In the genomic region with DNA sequence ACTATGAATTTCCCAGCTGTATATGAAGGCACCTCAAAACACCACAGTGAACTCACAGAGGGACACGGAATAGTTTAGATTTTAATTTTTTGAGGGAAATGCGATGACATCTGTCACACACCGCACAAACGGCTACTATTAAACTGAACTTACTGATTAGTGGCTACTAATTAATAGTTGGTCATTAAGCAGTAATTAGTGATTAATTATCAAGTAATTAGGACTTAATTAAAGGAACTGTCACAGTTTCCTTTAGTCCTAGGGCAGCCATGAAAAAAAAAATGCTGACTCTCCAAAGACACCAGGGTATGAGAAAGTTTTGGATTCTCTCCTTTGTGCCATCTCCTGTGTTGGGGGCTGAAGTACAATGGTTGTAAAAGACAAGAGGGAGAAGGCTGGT, we compare ENCODE assay signal across 21 cellular contexts. TPM values are rescaled to one million over a fixed set of nuclear protein-coding genes. Genes with fewer than 3 reads are reported as not detected.
DNase-seq lines count a peak whose midpoint lies in the region; ATAC-seq, FAIRE-seq and TF ChIP-seq lines count a peak whose summit lies in the region.
"Had no signal": no experiment of that assay in that cellular context is flagged by ENCODE, and none has a peak within 500 bp of the region (broad histone marks: within the 10 kb centered on the region; RNA-seq: fewer than 3 reads in every experiment).

No MANE protein-coding gene starts in this region.

- no peak for FAIRE-seq in HTR-8/SVneo (lab: Jason Lieb, UNC)
- FAIRE-seq: bronchial epithelial cell, endothelial cell of umbilical vein had no signal

- H3K4me3 Mint-ChIP-seq in activated CD8-positive, alpha-beta T cell treated with anti-CD3 and anti-CD28 coated beads, Interleukin-2, amount 10 ng/mL, durations not matched to agents 7 days and 5 days: peak overlapping the region; percentile 95
- H3K4me3 Mint-ChIP-seq in activated CD8-positive, alpha-beta T cell treated with anti-CD3 and anti-CD28 coated beads for 36 hours: no peak overlapping the region
- peak overlapping the region; percentile 59 for H3K4me3 Mint-ChIP-seq in CD4-positive, alpha-beta T cell
- no peak overlapping the region for H3K4me3 Mint-ChIP-seq in activated B cell treated with CpG ODN at 0.5 μM for 24 hours
- peak overlapping the region; percentile 19 for H3K4me3 Mint-ChIP-seq in memory B cell
- no peak overlapping the region for H3K4me3 Mint-ChIP-seq in progenitor cell of endocrine pancreas (ENCODE audit: low read depth)
- H3K4me3 Mint-ChIP-seq: H9 had no signal

- H3K4me1 Mint-ChIP-seq in activated CD8-positive, alpha-beta T cell treated with anti-CD3 and anti-CD28 coated beads, Interleukin-2, amount 10 ng/mL, durations not matched to agents 7 days and 5 days (ENCODE audit: low read depth): peaks cover 58% of the 10 kb centered on the region
- peaks cover 40% of the 10 kb centered on the region for H3K4me1 Mint-ChIP-seq in activated CD8-positive, alpha-beta T cell treated with anti-CD3 and anti-CD28 coated beads for 36 hours (ENCODE audit: low read depth)
- peaks cover 74% of the 10 kb centered on the region for H3K4me1 Mint-ChIP-seq in CD4-positive, alpha-beta T cell (ENCODE audit: low read depth)
- peaks cover 75% of the 10 kb centered on the region for H3K4me1 Mint-ChIP-seq in activated B cell treated with CpG ODN at 0.5 μM for 24 hours
- H3K4me1 Mint-ChIP-seq in memory B cell: peaks cover 48% of the 10 kb centered on the region
- peaks cover 3% of the 10 kb centered on the region for H3K4me1 Mint-ChIP-seq in progenitor cell of endocrine pancreas (ENCODE audit: low read depth)

- peaks cover 79% of the 10 kb centered on the region for H3K36me3 Mint-ChIP-seq in activated CD8-positive, alpha-beta T cell treated with anti-CD3 and anti-CD28 coated beads, Interleukin-2, amount 10 ng/mL, durations not matched to agents 7 days and 5 days (ENCODE audit: low read depth)
- H3K36me3 Mint-ChIP-seq in activated CD8-positive, alpha-beta T cell treated with anti-CD3 and anti-CD28 coated beads for 36 hours (ENCODE audit: low read depth): peaks cover 23% of the 10 kb centered on the region
- H3K36me3 Mint-ChIP-seq in CD4-positive, alpha-beta T cell (ENCODE audit: low read depth): peaks cover 60% of the 10 kb centered on the region
- H3K36me3 Mint-ChIP-seq in activated B cell treated with CpG ODN at 0.5 μM for 24 hours (ENCODE audit: low read depth) (peaks cover 56% of the 10 kb centered on the region), memory B cell (peaks cover 36% of the 10 kb centered on the region), progenitor cell of endocrine pancreas (ENCODE audit: insufficient read depth) (peaks cover 3% of the 10 kb centered on the region)

- ATAC-seq in activated CD8-positive, alpha-beta T cell treated with anti-CD3 and anti-CD28 coated beads, Interleukin-2, amount 10 ng/mL, durations not matched to agents 7 days and 5 days: no peak
- no peak for ATAC-seq in activated CD8-positive, alpha-beta T cell treated with anti-CD3 and anti-CD28 coated beads for 36 hours
- ATAC-seq in CD4-positive, alpha-beta T cell (ENCODE audit: poor library complexity): no peak
- ATAC-seq in activated B cell treated with CpG ODN at 0.5 μM for 24 hours (ENCODE audit: low read depth) (no peak), memory B cell (ENCODE audit: low read depth) (no peak), GM21529 (IDR thresholded peaks at IDR 0.05; ENCODE audit: unreplicated experiment) (no peak)

- CTCF ChIA-PET in activated CD8-positive, alpha-beta T cell treated with anti-CD3 and anti-CD28 coated beads, Interleukin-2, amount 10 ng/mL, durations not matched to agents 7 days and 5 days (lab: Charles Lee): interaction anchor here (1.9 kb wide), 1 partner anchor 9 kb away, joined by 10 read pairs; no protein-coding TSS in a partner anchor
- CTCF ChIA-PET in activated CD8-positive, alpha-beta T cell treated with anti-CD3 and anti-CD28 coated beads for 36 hours (lab: Charles Lee): interaction anchor here (1.5 to 4.5 kb wide), 2 partner anchors 10 to 83 kb away, joined by 3 to 20 read pairs; no protein-coding TSS in a partner anchor
- CTCF ChIA-PET in CD4-positive, alpha-beta T cell (lab: Charles Lee): interaction anchor here (1.3 kb wide), 1 partner anchor 9 kb away, joined by 3 read pairs; no protein-coding TSS in a partner anchor
- CTCF ChIA-PET in activated B cell treated with CpG ODN at 0.5 μM for 24 hours (lab: Charles Lee): interaction anchor here (0.6 kb wide), 1 partner anchor 404 kb away, joined by 3 read pairs; no protein-coding TSS in a partner anchor

- intact Hi-C loops in activated CD8-positive, alpha-beta T cell treated with anti-CD3 and anti-CD28 coated beads for 36 hours (cut with micrococcal nuclease): no loop called here
- intact Hi-C loops in CD4-positive, alpha-beta T cell (cut with DNase I, micrococcal nuclease): loop anchor here in 1 of 2 experiments (5.0 kb wide), 1 partner anchor 73 kb away; no protein-coding TSS in a partner anchor
- intact Hi-C loops in activated B cell treated with CpG ODN at 0.5 μM for 24 hours (cut with micrococcal nuclease): no loop called here

- no peak for TF ChIP-seq CTCF in activated CD8-positive, alpha-beta T cell treated with anti-CD3 and anti-CD28 coated beads for 36 hours (IDR thresholded peaks at IDR 0.05)
- no peak for TF ChIP-seq CTCF in CD4-positive, alpha-beta T cell (IDR thresholded peaks at IDR 0.05)
- TF ChIP-seq CTCF in activated B cell treated with CpG ODN at 0.5 μM for 24 hours (IDR thresholded peaks at IDR 0.05) (no peak), progenitor cell of endocrine pancreas (IDR thresholded peaks at IDR 0.05; ENCODE audit: unreplicated experiment) (no peak)

- peaks cover 25% of the 10 kb centered on the region for H3K9me3 Mint-ChIP-seq in activated CD8-positive, alpha-beta T cell treated with anti-CD3 and anti-CD28 coated beads, Interleukin-2, amount 10 ng/mL, durations not matched to agents 7 days and 5 days (ENCODE audit: insufficient read depth)
- peaks cover 11% of the 10 kb centered on the region for H3K9me3 Mint-ChIP-seq in activated CD8-positive, alpha-beta T cell treated with anti-CD3 and anti-CD28 coated beads for 36 hours
- peaks cover 7% of the 10 kb centered on the region for H3K9me3 Mint-ChIP-seq in CD4-positive, alpha-beta T cell
- H3K9me3 Mint-ChIP-seq in activated B cell treated with CpG ODN at 0.5 μM for 24 hours (peaks cover 11% of the 10 kb centered on the region), memory B cell (peaks cover 4% of the 10 kb centered on the region), progenitor cell of endocrine pancreas (ENCODE audit: low read depth) (peaks cover 18% of the 10 kb centered on the region)

- no peaks in the 10 kb centered on the region for H3K27me3 ChIP-seq in CD4-positive, alpha-beta T cell (ENCODE audit: control insufficient read depth, insufficient read depth, low read length)
- H3K27me3 ChIP-seq: SJSA1, upper lobe of left lung had no signal

- H3K9me3 ChIP-seq in CD4-positive, alpha-beta T cell (ENCODE audit: control insufficient read depth, low read length): peaks cover 8% of the 10 kb centered on the region
- H3K9me3 ChIP-seq: SJSA1 had no signal

- no peaks in the 10 kb centered on the region for H3K27me3 Mint-ChIP-seq in activated CD8-positive, alpha-beta T cell treated with anti-CD3 and anti-CD28 coated beads, Interleukin-2, amount 10 ng/mL, durations not matched to agents 7 days and 5 days (ENCODE audit: low read depth)
- no peaks in the 10 kb centered on the region for H3K27me3 Mint-ChIP-seq in activated CD8-positive, alpha-beta T cell treated with anti-CD3 and anti-CD28 coated beads for 36 hours
- H3K27me3 Mint-ChIP-seq in CD4-positive, alpha-beta T cell: no peaks in the 10 kb centered on the region
- no peaks in the 10 kb centered on the region for H3K27me3 Mint-ChIP-seq in activated B cell treated with CpG ODN at 0.5 μM for 24 hours
- H3K27me3 Mint-ChIP-seq in memory B cell: no peaks in the 10 kb centered on the region
- peaks cover 31% of the 10 kb centered on the region for H3K27me3 Mint-ChIP-seq in progenitor cell of endocrine pancreas

- POLR2A ChIA-PET in activated CD8-positive, alpha-beta T cell treated with anti-CD3 and anti-CD28 coated beads, Interleukin-2, amount 10 ng/mL, durations not matched to agents 7 days and 5 days (lab: Charles Lee): interaction anchor here (1.3 to 6.6 kb wide), 2 partner anchors 29 to 69 kb away, joined by 3 to 104 read pairs; partner anchors contain the start of genes OAS2 and OAS3
- POLR2A ChIA-PET in activated CD8-positive, alpha-beta T cell treated with anti-CD3 and anti-CD28 coated beads for 36 hours (lab: Charles Lee): interaction anchor here (1.5 to 3.8 kb wide), 2 partner anchors 69 to 78 kb away, joined by 3 to 28 read pairs; partner anchors contain the start of gene OAS2
- POLR2A ChIA-PET in CD4-positive, alpha-beta T cell (lab: Charles Lee): interaction anchor here (3.8 kb wide), 1 partner anchor 68 kb away, joined by 61 read pairs; the partner anchor contains the start of gene OAS2
- POLR2A ChIA-PET in activated B cell treated with CpG ODN at 0.5 μM for 24 hours (lab: Charles Lee): no interaction called here

- no peak overlapping the region for H3K27ac ChIP-seq in CD4-positive, alpha-beta T cell (ENCODE audit: low read depth, low read length)
- H3K27ac ChIP-seq: SJSA1, VCaP had no signal

- H3K27ac Mint-ChIP-seq in activated CD8-positive, alpha-beta T cell treated with anti-CD3 and anti-CD28 coated beads, Interleukin-2, amount 10 ng/mL, durations not matched to agents 7 days and 5 days: peak overlapping the region; percentile 95
- no peak overlapping the region for H3K27ac Mint-ChIP-seq in activated CD8-positive, alpha-beta T cell treated with anti-CD3 and anti-CD28 coated beads for 36 hours
- H3K27ac Mint-ChIP-seq in CD4-positive, alpha-beta T cell: peak overlapping the region; percentile 82
- H3K27ac Mint-ChIP-seq in activated B cell treated with CpG ODN at 0.5 μM for 24 hours (peak overlapping the region; percentile 92), memory B cell (peak overlapping the region; percentile 90), progenitor cell of endocrine pancreas (no peak overlapping the region)
- H3K27ac Mint-ChIP-seq: H9 had no signal

- DNase-seq in activated CD8-positive, alpha-beta T cell treated with anti-CD3 and anti-CD28 coated beads, Interleukin-2, amount 10 ng/mL, durations not matched to agents 7 days and 5 days: no peak
- DNase-seq in activated CD8-positive, alpha-beta T cell treated with anti-CD3 and anti-CD28 coated beads for 36 hours: no peak
- no peak for DNase-seq in CD4-positive, alpha-beta T cell
- DNase-seq in activated B cell treated with CpG ODN at 0.5 μM for 24 hours: no peak
- DNase-seq in memory B cell (ENCODE audit: low spot score in 2 of 2): no peak
- DNase-seq in HTR-8/SVneo (ENCODE audit: insufficient read length, low spot score): no peak
- DNase-seq in progenitor cell of endocrine pancreas (ENCODE audit: low spot score, unreplicated experiment): no peak
- DNase-seq: C1 segment of cervical spinal cord; H9; head of caudate nucleus; KBM-7; NCI-H1436 treated with DMSO at 0.1 percent for 48 hours; NCI-H510A treated with DMSO at 0.1 percent for 48 hours; stimulated activated CD4-positive, alpha-beta T cell treated with anti-CD3 and anti-CD28 coated beads, Interleukin-12 subunit alpha, Interleukin-12 subunit beta, amount 100 ng/mL, for 4 hours; upper lobe of left lung had no signal

RNA-seq across cellular contexts. Expression of gene OAS1, which starts 2.9 kb away (rescaled TPM):
- 100 to 1,000 TPM; 143 to 146 TPM for total RNA-seq in activated CD8-positive, alpha-beta T cell treated with anti-CD3 and anti-CD28 coated beads, Interleukin-2, amount 10 ng/mL, durations not matched to agents 7 days and 5 days
- total RNA-seq in activated CD8-positive, alpha-beta T cell treated with anti-CD3 and anti-CD28 coated beads for 36 hours: 10 to 100 TPM; 22.7 to 26.8 TPM
- 1 to 10 TPM; 2.6 to 3.4 TPM for total RNA-seq in CD4-positive, alpha-beta T cell
- 27.8 and 30.6 TPM in 2 replicates for total RNA-seq in activated B cell treated with CpG ODN at 0.5 μM for 24 hours
- 0.38 TPM in 1 of 2 replicates, not detected in the other for total RNA-seq in progenitor cell of endocrine pancreas
- total RNA-seq: G401, H9, SJSA1 had no signal

RNA-seq across cellular contexts. Expression of gene OAS3, which starts 28.6 kb away (rescaled TPM):
- total RNA-seq in activated CD8-positive, alpha-beta T cell treated with anti-CD3 and anti-CD28 coated beads, Interleukin-2, amount 10 ng/mL, durations not matched to agents 7 days and 5 days: 100 to 1,000 TPM; 199 to 202 TPM
- 10 to 100 TPM; 21.4 to 22.2 TPM for total RNA-seq in activated CD8-positive, alpha-beta T cell treated with anti-CD3 and anti-CD28 coated beads for 36 hours
- 10 to 100 TPM; 13.9 to 14.5 TPM for total RNA-seq in CD4-positive, alpha-beta T cell
- total RNA-seq in activated B cell treated with CpG ODN at 0.5 μM for 24 hours: 23.1 and 27.2 TPM in 2 replicates
- 1.00 and 1.1 TPM in 2 replicates for total RNA-seq in progenitor cell of endocrine pancreas

Comparison
In these comparisons a context has a peak if more than half of its experiments do, and no peak if none do; other contexts are left out.
1. H3K27ac Mint-ChIP-seq: peak in activated CD8-positive, alpha-beta T cell treated with anti-CD3 and anti-CD28 coated beads, Interleukin-2, amount 10 ng/mL, durations not matched to agents 7 days and 5 days (single experiment), CD4-positive, alpha-beta T cell (single experiment), activated B cell treated with CpG ODN at 0.5 μM for 24 hours (single experiment) and memory B cell (single experiment); none in activated CD8-positive, alpha-beta T cell treated with anti-CD3 and anti-CD28 coated beads for 36 hours (single experiment) and progenitor cell of endocrine pancreas (single experiment).
2. H3K4me3 Mint-ChIP-seq: peak in activated CD8-positive, alpha-beta T cell treated with anti-CD3 and anti-CD28 coated beads, Interleukin-2, amount 10 ng/mL, durations not matched to agents 7 days and 5 days (single experiment), CD4-positive, alpha-beta T cell (single experiment) and memory B cell (single experiment); none in activated CD8-positive, alpha-beta T cell treated with anti-CD3 and anti-CD28 coated beads for 36 hours (single experiment), activated B cell treated with CpG ODN at 0.5 μM for 24 hours (single experiment) and progenitor cell of endocrine pancreas (single experiment).